ENCODE assay signal across 1 cellular context in genomic region chr1:41939194-41939593, GRCh38.
TF ChIP-seq lines count a peak whose summit lies in the region.

No MANE protein-coding gene starts in this region.

TF ChIP-seq in GM23338, 12 proteins besides CTCF, POLR2A, EP300 and RAD21 (continued from another document):
- peak; percentile 79 for TF ChIP-seq REST (IDR thresholded peaks at IDR 0.05; ENCODE audit: unreplicated experiment)
- TF ChIP-seq POLR2AphosphoS5 (IDR thresholded peaks at IDR 0.05; ENCODE audit: low read depth) = no peak
